In the genomic region with DNA sequence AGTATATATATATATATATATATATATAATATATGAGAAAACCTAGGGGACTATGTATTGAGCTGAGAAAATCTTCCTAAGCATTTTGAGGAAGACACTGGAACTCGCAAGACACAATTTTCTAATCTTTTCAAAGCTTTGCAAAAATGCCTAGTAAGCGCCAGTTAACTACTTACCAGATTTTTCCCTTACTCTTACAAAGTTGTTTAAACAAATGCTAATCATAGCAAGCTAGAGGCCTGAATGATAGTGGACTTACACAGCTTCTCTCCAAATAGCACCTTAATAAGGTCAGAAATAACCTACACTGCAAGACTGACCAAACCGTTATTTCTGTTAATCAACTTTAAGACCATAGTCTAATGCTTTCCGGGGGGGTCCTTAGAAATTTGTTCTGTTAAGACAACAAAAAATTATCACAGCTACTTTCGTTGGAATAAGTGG, we compare ENCODE assay signal across 8 cellular contexts. TPM values are rescaled to one million over a fixed set of nuclear protein-coding genes. Genes with fewer than 3 reads are reported as not detected.
DNase-seq lines count a peak whose midpoint lies in the region; ATAC-seq and TF ChIP-seq lines count a peak whose summit lies in the region.

No MANE protein-coding gene starts in this region.

- no peak for TF ChIP-seq POLR2A in breast epithelium (IDR thresholded peaks at IDR 0.05)
- no peak for TF ChIP-seq POLR2A in suprapubic skin (IDR thresholded peaks at IDR 0.05)

- peak overlapping the region; percentile 81 for H3K4me3 Mint-ChIP-seq in MCF 10A (ENCODE audit: unreplicated experiment)

- peak overlapping the region in 1 of 2 donors; percentile 92 for H3K27ac ChIP-seq in breast epithelium
- H3K27ac ChIP-seq in suprapubic skin, result no peak overlapping the region

- H3K27me3 Mint-ChIP-seq in MCF 10A (ENCODE audit: insufficient read depth, unreplicated experiment), result no peaks in the 10 kb centered on the region

- CTCF ChIA-PET in MCF 10A (lab: Yijun Ruan, JAX), result interaction anchor here (0.6 to 2.7 kb wide), 15 partner anchors 9 to 544 kb away, joined by 3 to 16 read pairs (median 4); a partner anchor contains a TSS

- no peaks in the 10 kb centered on the region for H3K9me3 Mint-ChIP-seq in MCF 10A (ENCODE audit: unreplicated experiment)

- no peak for ATAC-seq in HG03280 (IDR thresholded peaks at IDR 0.05; ENCODE audit: unreplicated experiment)

- BruUV-seq in MCF 10A (replicated peaks; lab: Mats Ljungman, UMichigan), result no TSS peak

- TF ChIP-seq CTCF in MCF 10A (IDR thresholded peaks at IDR 0.05; ENCODE audit: unreplicated experiment) (no peak), breast epithelium (IDR thresholded peaks at IDR 0.05) (no peak), fibroblast of mammary gland (conservative IDR thresholded peaks at IDR 0.05; ENCODE audit: control insufficient read depth, insufficient read depth, low read depth, low read length) (no peak), suprapubic skin (IDR thresholded peaks at IDR 0.05) (no peak)

- peaks cover 26% of the 10 kb centered on the region for H3K36me3 Mint-ChIP-seq in MCF 10A (ENCODE audit: insufficient read depth, unreplicated experiment)

- no peaks in the 10 kb centered on the region for H3K9me3 ChIP-seq in breast epithelium
- no peaks in the 10 kb centered on the region for H3K9me3 ChIP-seq in suprapubic skin

- intact Hi-C loops in MCF 10A (cut with micrococcal nuclease) (loop anchor here (5.0 to 10.0 kb wide), 2 partner anchors 1784 to 1861 kb away; a partner anchor contains a TSS), breast epithelium (cut with DNase I; ENCODE audit: low total_unique reads) (loop anchor here (2.0 kb wide), 1 partner anchor 128 kb away; a partner anchor contains a TSS)

- H3K27ac Mint-ChIP-seq in MCF 10A (ENCODE audit: low read depth, unreplicated experiment), result peak overlapping the region; percentile 97

- H3K36me3 ChIP-seq in breast epithelium (no peaks in the 10 kb centered on the region), suprapubic skin (no peaks in the 10 kb centered on the region)

- POLR2A ChIA-PET in MCF 10A (lab: Yijun Ruan, JAX), result interaction anchor here (0.6 to 20.2 kb wide), 35 partner anchors 11 to 1865 kb away, joined by 3 to 1354 read pairs (median 13); a partner anchor contains a TSS

- DNase-seq in MCF 10A (ENCODE audit: unreplicated experiment), result no peak
- DNase-seq in breast epithelium (ENCODE audit: low spot score in 2 of 2), result no peak
- DNase-seq in SIG-M5 (lab: John Stamatoyannopoulos, UW), result peak; percentile 50
- peak; percentile 20 for DNase-seq in fibroblast of mammary gland (ENCODE audit: low read depth)
- DNase-seq in suprapubic skin (ENCODE audit: low spot score in 2 of 2), result no peak
- no peak for DNase-seq in NK-92 treated with Interleukin-12 subunit alpha and Interleukin-12 subunit beta, amount 100 ng/mL, for 24 hours (lab: John Stamatoyannopoulos, UW)
- DNase-seq in NCI-H1436 (lab: John Stamatoyannopoulos, UW), result no peak

- WGBS in suprapubic skin, result 47% methylated on average over 5 of the region's 5 CpGs

- no peaks in the 10 kb centered on the region for H3K27me3 ChIP-seq in breast epithelium
- no peaks in the 10 kb centered on the region for H3K27me3 ChIP-seq in suprapubic skin

- H3K4me3 ChIP-seq in breast epithelium, result peak overlapping the region in 1 of 3 donors; percentile 61
- peak overlapping the region; percentile 76 for H3K4me3 ChIP-seq in fibroblast of mammary gland (ENCODE audit: control insufficient read depth, low read depth, low read length)
- peak overlapping the region; percentile 61 for H3K4me3 ChIP-seq in suprapubic skin

- peaks cover 25% of the 10 kb centered on the region for H3K4me1 Mint-ChIP-seq in MCF 10A (ENCODE audit: insufficient read depth, unreplicated experiment)

- H3K4me1 ChIP-seq in breast epithelium, result no peaks in the 10 kb centered on the region
- peaks cover 39% of the 10 kb centered on the region for H3K4me1 ChIP-seq in suprapubic skin

- TF ChIP-seq EP300 in suprapubic skin (IDR thresholded peaks at IDR 0.05), result no peak

RNA-seq across cellular contexts. Expression of a gene that starts 56.1 kb away (rescaled TPM):
- 2.8 and 5.2 TPM in 2 replicates for total RNA-seq in MCF 10A (2022)
- total RNA-seq in breast epithelium, result 1 to 10 TPM; 5.6 to 9.4 (median 8.6) TPM
- 1 to 10 TPM; 2.1 to 4.2 (median 3.6) TPM for total RNA-seq in suprapubic skin

Comparison
In these comparisons a context has a peak if more than half of its experiments do, and no peak if none do; other contexts are left out.
1. DNase-seq: peak in SIG-M5 (single experiment) and fibroblast of mammary gland (single experiment); none in MCF 10A (single experiment), breast epithelium (0 of 2), suprapubic skin (0 of 2), NK-92 treated with Interleukin-12 subunit alpha and Interleukin-12 subunit beta, amount 100 ng/mL, for 24 hours (single experiment) and NCI-H1436 (single experiment).